1 cellular context compared by ENCODE assay signal in genomic region chr18:9952633-9953416, GRCh38.
A peak's percentile ranks its signal among the peaks of the same experiment; 100 is the strongest.
TF ChIP-seq lines count a peak whose summit lies in the region.

No MANE protein-coding gene starts in this region.

TF ChIP-seq in K562, 482 proteins besides CTCF, POLR2A, EP300 and RAD21 (continued from another document and continues in another):
- no peak for TF ChIP-seq CHD7 (IDR thresholded peaks at IDR 0.05; ENCODE audit: low read depth, low read length)
- TF ChIP-seq HEY1 (CRISPR knock-in tag; IDR thresholded peaks at IDR 0.05; ENCODE audit: borderline replicate concordance) = no peak
- no peak; a peak in 1 of 4 replicates for TF ChIP-seq CSDE1 (IDR thresholded peaks at IDR 0.05)
- TF ChIP-seq ATF3 (IDR thresholded peaks at IDR 0.05) = no peak
- TF ChIP-seq ATF3 (CRISPR knock-in tag; conservative IDR thresholded peaks at IDR 0.05) = no peak
- TF ChIP-seq ARID1B (IDR thresholded peaks at IDR 0.05) = peak; percentile 96
- no peak for TF ChIP-seq NCOA6 (IDR thresholded peaks at IDR 0.05)
- no peak for TF ChIP-seq CHCHD3 (CRISPR knock-in tag; IDR thresholded peaks at IDR 0.05)
- no peak for TF ChIP-seq XRCC5 (IDR thresholded peaks at IDR 0.05; ENCODE audit: low read depth, low read length)
- no peak for TF ChIP-seq ZNF239 (CRISPR knock-in tag; IDR thresholded peaks at IDR 0.05)
- no peak for TF ChIP-seq FOS (IDR thresholded peaks at IDR 0.05; ENCODE audit: extremely low read depth, insufficient read length)
- TF ChIP-seq ZFP91 (CRISPR knock-in tag; IDR thresholded peaks at IDR 0.05) = no peak
- TF ChIP-seq FIP1L1 (IDR thresholded peaks at IDR 0.05; ENCODE audit: low read depth, low read length, poor library complexity, severe bottlenecking) = no peak
- TF ChIP-seq SPI1 (IDR thresholded peaks at IDR 0.05; ENCODE audit: borderline replicate concordance, low read depth, low read length) = peak; percentile 97
- no peak for TF ChIP-seq FOXO4 (CRISPR knock-in tag; IDR thresholded peaks at IDR 0.05)
- TF ChIP-seq ZNF354B (CRISPR knock-in tag; IDR thresholded peaks at IDR 0.05) = no peak
- no peak for TF ChIP-seq POU5F1 (IDR thresholded peaks at IDR 0.05; ENCODE audit: borderline replicate concordance, low read depth, low read length, partially characterized antibody)
- no peak for TF ChIP-seq ZNF143 (CRISPR knock-in tag; IDR thresholded peaks at IDR 0.05)
- no peak for TF ChIP-seq RBM25 (IDR thresholded peaks at IDR 0.05; ENCODE audit: low read depth, low read length, severe bottlenecking)
- TF ChIP-seq L3MBTL2 (IDR thresholded peaks at IDR 0.05) = peak; percentile 53; the same call in 1 of the 2 replicates
- TF ChIP-seq MTA2 (IDR thresholded peaks at IDR 0.05; ENCODE audit: low read depth) = peak; percentile 82
- TF ChIP-seq TFE3 (CRISPR knock-in tag; IDR thresholded peaks at IDR 0.05) = no peak
- no peak for TF ChIP-seq USF2 (CRISPR knock-in tag; IDR thresholded peaks at IDR 0.05)
- TF ChIP-seq ARID2 (IDR thresholded peaks at IDR 0.05) = no peak
- no peak for TF ChIP-seq ZBED1 (IDR thresholded peaks at IDR 0.05)
- TF ChIP-seq ZNF274 (IDR thresholded peaks at IDR 0.05; ENCODE audit: borderline replicate concordance, low read depth, low read length) = no peak
- no peak for TF ChIP-seq SFPQ (IDR thresholded peaks at IDR 0.05; ENCODE audit: low read depth, low read length)
- TF ChIP-seq TAF1 (IDR thresholded peaks at IDR 0.05; ENCODE audit: control insufficient read depth, extremely low read depth, insufficient read depth, low read length, severe bottlenecking) = peak; percentile 37
- TF ChIP-seq SMAD2 (IDR thresholded peaks at IDR 0.05; ENCODE audit: low read depth, low read length) = no peak
- no peak for TF ChIP-seq IRF2 (CRISPR knock-in tag; IDR thresholded peaks at IDR 0.05)
- TF ChIP-seq PTBP1 (IDR thresholded peaks at IDR 0.05; ENCODE audit: low read depth, low read length) = no peak
- TF ChIP-seq GTF2B (IDR thresholded peaks at IDR 0.05; ENCODE audit: extremely low read depth, insufficient read length) = no peak
- no peak for TF ChIP-seq ETS1 (conservative IDR thresholded peaks at IDR 0.05; ENCODE audit: control insufficient read depth, low read depth, low read length)
- TF ChIP-seq CBX2 (IDR thresholded peaks at IDR 0.05; ENCODE audit: insufficient read depth, low read length, poor library complexity, severe bottlenecking) = no peak
- TF ChIP-seq SOX6 (IDR thresholded peaks at IDR 0.05) = peak; percentile 80
- TF ChIP-seq CREB5 (CRISPR knock-in tag; IDR thresholded peaks at IDR 0.05) = no peak
